In the genomic region with DNA sequence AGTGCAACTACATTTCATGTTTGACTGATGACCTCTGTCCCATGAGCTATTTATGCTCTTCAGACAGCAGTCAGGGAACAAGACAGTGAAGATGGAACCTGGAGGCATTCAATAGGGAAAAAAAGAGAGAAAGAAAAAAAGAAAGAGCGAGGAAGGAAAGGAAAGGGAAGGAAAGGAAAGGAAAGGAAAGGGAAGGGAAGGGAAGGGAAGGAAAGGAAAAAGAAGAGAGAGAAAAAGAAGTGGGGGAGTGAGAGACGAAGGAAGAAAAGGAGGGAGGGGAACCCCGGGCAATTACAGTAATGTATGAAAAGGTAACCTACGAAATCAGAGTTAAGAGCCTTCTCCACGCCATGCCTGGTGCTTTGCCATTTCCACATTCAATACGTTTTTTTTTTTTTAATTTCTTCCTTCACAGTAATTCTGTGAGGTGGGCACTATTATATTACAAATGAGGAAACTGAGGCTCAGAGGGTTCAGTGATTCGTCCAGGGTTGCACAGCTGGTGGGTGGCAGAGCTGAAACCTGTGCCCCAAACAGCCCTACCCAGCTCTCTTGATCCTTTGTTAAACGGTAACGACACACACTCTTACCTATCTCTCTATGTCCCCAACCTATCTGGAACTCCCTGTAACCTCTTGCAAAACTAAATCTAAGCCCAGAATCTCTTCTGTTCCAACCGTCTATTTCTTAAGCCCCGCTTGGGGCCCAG, we compare ENCODE assay signal across 10 cellular contexts. TPM values are rescaled to one million over a fixed set of nuclear protein-coding genes. Genes with fewer than 3 reads are reported as not detected.
DNase-seq lines count a peak whose midpoint lies in the region; TF ChIP-seq lines count a peak whose summit lies in the region.
"Had no signal": no experiment of that assay in that cellular context is flagged by ENCODE, and none has a peak within 500 bp of the region (broad histone marks: within the 10 kb centered on the region; RNA-seq: fewer than 3 reads in every experiment).

No MANE protein-coding gene starts in this region.

- H3K4me2 ChIP-seq in BLaER1, result peak overlapping the region; percentile 85
- H3K4me2 ChIP-seq in neural cell (ENCODE audit: low read length), result peak overlapping the region; percentile 57

- H3K9ac ChIP-seq in BLaER1 (peak overlapping the region; percentile 81), NT2/D1 (ENCODE audit: insufficient read length, low read depth) (no peak overlapping the region), neural cell (ENCODE audit: low read length) (no peak overlapping the region)

- H4K20me1 ChIP-seq in BLaER1, result no peaks in the 10 kb centered on the region
- H4K20me1 ChIP-seq in neural cell (ENCODE audit: insufficient read depth), result no peaks in the 10 kb centered on the region

- DNase-seq in NT2/D1 (ENCODE audit: low read depth, low spot score), result no peak
- DNase-seq in DMS153 treated with DMSO at 0.1 percent for 48 hours (lab: John Stamatoyannopoulos, UW; ENCODE audit: unreplicated experiment), result no peak
- DNase-seq in putamen (ENCODE audit: low spot score), result no peak
- no peak for DNase-seq in NCI-H748 (lab: John Stamatoyannopoulos, UW; ENCODE audit: unreplicated experiment)
- no peak for DNase-seq in GDM1 (lab: John Stamatoyannopoulos, UW)
- DNase-seq: amniotic stem cell, NCI-H1417 had no signal

- H2AFZ ChIP-seq in neural cell (ENCODE audit: low read depth, low read length), result no peak overlapping the region

- H3K36me3 ChIP-seq in BLaER1, result no peaks in the 10 kb centered on the region
- no peaks in the 10 kb centered on the region for H3K36me3 ChIP-seq in NT2/D1 (ENCODE audit: insufficient read depth, insufficient read length, low read length)
- H3K36me3 ChIP-seq in ectodermal cell (ENCODE audit: control insufficient read depth, insufficient read depth, low read length), result no peaks in the 10 kb centered on the region
- no peaks in the 10 kb centered on the region for H3K36me3 ChIP-seq in neural cell (ENCODE audit: insufficient read depth, low read length)

- H3K27me3 ChIP-seq in BLaER1 (no peaks in the 10 kb centered on the region), NT2/D1 (ENCODE audit: insufficient read depth, insufficient read length) (peaks cover 92% of the 10 kb centered on the region), ectodermal cell (ENCODE audit: control insufficient read depth, insufficient read depth, low read length, poor library complexity, severe bottlenecking) (peaks cover 99% of the 10 kb centered on the region), neural cell (ENCODE audit: insufficient read depth, low read depth, low read length) (peaks cover 98% of the 10 kb centered on the region)

- H3K27ac ChIP-seq in BLaER1 (peak overlapping the region; percentile 93), ectodermal cell (ENCODE audit: insufficient read depth, low read depth, low read length, poor library complexity, severe bottlenecking) (no peak overlapping the region), neural cell (ENCODE audit: low read length) (no peak overlapping the region)

- TF ChIP-seq EP300 in neural cell (conservative IDR thresholded peaks at IDR 0.05; ENCODE audit: poor library complexity, severe bottlenecking), result no peak

- no peaks in the 10 kb centered on the region for H3K79me2 ChIP-seq in neural cell (replicated peaks; ENCODE audit: insufficient read depth, low read length)

- H3K9me3 ChIP-seq in BLaER1 (no peaks in the 10 kb centered on the region), NT2/D1 (ENCODE audit: insufficient read depth, low read length) (no peaks in the 10 kb centered on the region), ectodermal cell (ENCODE audit: control insufficient read depth, low read length) (no peaks in the 10 kb centered on the region), neural cell (ENCODE audit: low read length) (no peaks in the 10 kb centered on the region)

- TF ChIP-seq CTCF in neural cell (IDR thresholded peaks at IDR 0.05; ENCODE audit: poor library complexity, severe bottlenecking), result no peak

- 29% methylated on average over 9 to 11 of the region's 11 CpGs for WGBS in ectodermal cell, 2 experiments

- H3K4me1 ChIP-seq in BLaER1, result peaks cover 93% of the 10 kb centered on the region
- peaks cover 11% of the 10 kb centered on the region for H3K4me1 ChIP-seq in NT2/D1 (ENCODE audit: insufficient read depth, insufficient read length)
- peaks cover 16% of the 10 kb centered on the region for H3K4me1 ChIP-seq in ectodermal cell (ENCODE audit: control insufficient read depth, insufficient read depth, low read length)

- TF ChIP-seq RAD21 in neural cell (conservative IDR thresholded peaks at IDR 0.05), result no peak

- no peaks in the 10 kb centered on the region for H3F3A ChIP-seq in neural cell (ENCODE audit: insufficient read depth, low read length, poor library complexity, severe bottlenecking)

- peak overlapping the region; percentile 61 for H3K4me3 ChIP-seq in BLaER1
- H3K4me3 ChIP-seq in NT2/D1 (ENCODE audit: insufficient read length, low read depth), result peak overlapping the region; percentile 18
- H3K4me3 ChIP-seq in ectodermal cell (ENCODE audit: insufficient read depth, low read depth, low read length), result peak overlapping the region; percentile 24
- H3K4me3 ChIP-seq in neural cell (ENCODE audit: low read length), result peak overlapping the region; percentile 64

- no peaks in the 10 kb centered on the region for H3K9me2 ChIP-seq in neural cell (ENCODE audit: insufficient read depth, low read length)

TF ChIP-seq in neural cell, 6 proteins besides CTCF, POLR2A, EP300 and RAD21:
- TF ChIP-seq MXI1 (conservative IDR thresholded peaks at IDR 0.05; ENCODE audit: poor library complexity, severe bottlenecking) (no peak), TAF1 (IDR thresholded peaks at IDR 0.05; ENCODE audit: low read depth) (no peak), EZH2 (IDR thresholded peaks at IDR 0.05; ENCODE audit: borderline replicate concordance, insufficient read depth, low read length, poor library complexity, severe bottlenecking) (no peak), SMC3 (conservative IDR thresholded peaks at IDR 0.05; ENCODE audit: poor library complexity) (no peak), POLR2AphosphoS5 (IDR thresholded peaks at IDR 0.05) (no peak)
- TF ChIP-seq, protein P1, sequence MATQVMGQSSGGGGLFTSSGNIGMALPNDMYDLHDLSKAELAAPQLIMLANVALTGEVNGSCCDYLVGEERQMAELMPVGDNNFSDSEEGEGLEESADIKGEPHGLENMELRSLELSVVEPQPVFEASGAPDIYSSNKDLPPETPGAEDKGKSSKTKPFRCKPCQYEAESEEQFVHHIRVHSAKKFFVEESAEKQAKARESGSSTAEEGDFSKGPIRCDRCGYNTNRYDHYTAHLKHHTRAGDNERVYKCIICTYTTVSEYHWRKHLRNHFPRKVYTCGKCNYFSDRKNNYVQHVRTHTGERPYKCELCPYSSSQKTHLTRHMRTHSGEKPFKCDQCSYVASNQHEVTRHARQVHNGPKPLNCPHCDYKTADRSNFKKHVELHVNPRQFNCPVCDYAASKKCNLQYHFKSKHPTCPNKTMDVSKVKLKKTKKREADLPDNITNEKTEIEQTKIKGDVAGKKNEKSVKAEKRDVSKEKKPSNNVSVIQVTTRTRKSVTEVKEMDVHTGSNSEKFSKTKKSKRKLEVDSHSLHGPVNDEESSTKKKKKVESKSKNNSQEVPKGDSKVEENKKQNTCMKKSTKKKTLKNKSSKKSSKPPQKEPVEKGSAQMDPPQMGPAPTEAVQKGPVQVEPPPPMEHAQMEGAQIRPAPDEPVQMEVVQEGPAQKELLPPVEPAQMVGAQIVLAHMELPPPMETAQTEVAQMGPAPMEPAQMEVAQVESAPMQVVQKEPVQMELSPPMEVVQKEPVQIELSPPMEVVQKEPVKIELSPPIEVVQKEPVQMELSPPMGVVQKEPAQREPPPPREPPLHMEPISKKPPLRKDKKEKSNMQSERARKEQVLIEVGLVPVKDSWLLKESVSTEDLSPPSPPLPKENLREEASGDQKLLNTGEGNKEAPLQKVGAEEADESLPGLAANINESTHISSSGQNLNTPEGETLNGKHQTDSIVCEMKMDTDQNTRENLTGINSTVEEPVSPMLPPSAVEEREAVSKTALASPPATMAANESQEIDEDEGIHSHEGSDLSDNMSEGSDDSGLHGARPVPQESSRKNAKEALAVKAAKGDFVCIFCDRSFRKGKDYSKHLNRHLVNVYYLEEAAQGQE (IDR thresholded peaks at IDR 0.05; ENCODE audit: borderline replicate concordance), result no peak

RNA-seq across cellular contexts. Expression of a gene that starts 39.3 kb away (rescaled TPM):
- 20.2 TPM for polyA plus RNA-seq in ectodermal cell (2013, experiment 1 of 4)
- polyA plus RNA-seq in ectodermal cell (2013, experiment 2 of 4), result 20.1 TPM
- 12.7 TPM for polyA plus RNA-seq in ectodermal cell (2013, experiment 3 of 4)
- polyA plus RNA-seq in ectodermal cell (2013, experiment 4 of 4), result 15.0 TPM
- 0.06 and 0.42 TPM in 2 replicates for polyA plus RNA-seq in neural cell
- polyA minus RNA-seq in neural cell, result 0.49 and 1.2 TPM in 2 replicates
